Comparison of ENCODE assay signal across 2 cellular contexts in the genomic region with DNA sequence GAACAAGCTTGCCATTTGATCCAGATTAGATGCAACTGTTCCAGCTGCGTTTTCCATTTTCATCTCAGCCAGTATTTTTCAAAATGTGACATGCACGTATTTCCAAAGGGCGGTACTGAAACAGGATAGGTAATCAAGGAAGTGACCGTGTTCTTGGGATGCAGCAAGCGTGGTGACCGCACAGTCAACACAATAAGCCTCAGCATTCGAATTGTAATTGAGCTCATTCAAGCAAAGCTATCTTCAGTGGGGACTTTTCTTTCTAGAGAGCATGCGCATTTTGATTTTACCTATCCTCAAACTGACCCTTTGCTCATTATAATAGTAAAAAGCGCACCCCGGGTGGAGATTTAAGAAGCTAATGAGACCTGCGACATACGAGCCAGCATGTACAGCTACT.
A peak's percentile ranks its signal among the peaks of the same experiment; 100 is the strongest.
TF ChIP-seq lines count a peak whose summit lies in the region.

No MANE protein-coding gene starts in this region.

TF ChIP-seq in Ishikawa, 13 proteins besides CTCF, POLR2A, EP300 and RAD21:
- TF ChIP-seq TCF12 (IDR thresholded peaks at IDR 0.05; ENCODE audit: low read depth) = peak; percentile 58; the same call in 1 of the 2 replicates
- TF ChIP-seq, protein P1, sequence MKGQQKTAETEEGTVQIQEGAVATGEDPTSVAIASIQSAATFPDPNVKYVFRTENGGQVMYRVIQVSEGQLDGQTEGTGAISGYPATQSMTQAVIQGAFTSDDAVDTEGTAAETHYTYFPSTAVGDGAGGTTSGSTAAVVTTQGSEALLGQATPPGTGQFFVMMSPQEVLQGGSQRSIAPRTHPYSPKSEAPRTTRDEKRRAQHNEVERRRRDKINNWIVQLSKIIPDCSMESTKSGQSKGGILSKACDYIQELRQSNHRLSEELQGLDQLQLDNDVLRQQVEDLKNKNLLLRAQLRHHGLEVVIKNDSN (IDR thresholded peaks at IDR 0.05) = no peak
- peak; percentile 49; the same call in 1 of the 2 replicates for TF ChIP-seq FOXM1 (IDR thresholded peaks at IDR 0.05; ENCODE audit: borderline replicate concordance, low read depth)

TF ChIP-seq in H1, 55 proteins besides CTCF, POLR2A, EP300 and RAD21 (continued from another document):
- TF ChIP-seq POU5F1 (IDR thresholded peaks at IDR 0.05; ENCODE audit: low read depth, low read length) (0 out of 2 replicates have a peak, but pooled peaks have one; percentile 6), CEBPB (IDR thresholded peaks at IDR 0.05; ENCODE audit: low read depth, low read length) (no peak), JUN (IDR thresholded peaks at IDR 0.05; ENCODE audit: low read depth, low read length) (no peak), CREB1 (IDR thresholded peaks at IDR 0.05) (no peak)
TF ChIP-seq in H1: peak in this region for 1.
